ENCODE assay signal across 8 cellular contexts in genomic region chr20:63894358-63895201, GRCh38. TPM values are rescaled to one million over a fixed set of nuclear protein-coding genes. Genes with fewer than 3 reads are reported as not detected.
A peak's percentile ranks its signal among the peaks of the same experiment; 100 is the strongest.
DNase-seq lines count a peak whose midpoint lies in the region; ATAC-seq, FAIRE-seq and TF ChIP-seq lines count a peak whose summit lies in the region.

A gene with protein sequence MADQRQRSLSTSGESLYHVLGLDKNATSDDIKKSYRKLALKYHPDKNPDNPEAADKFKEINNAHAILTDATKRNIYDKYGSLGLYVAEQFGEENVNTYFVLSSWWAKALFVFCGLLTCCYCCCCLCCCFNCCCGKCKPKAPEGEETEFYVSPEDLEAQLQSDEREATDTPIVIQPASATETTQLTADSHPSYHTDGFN (plus strand): TSS chr20:63895126. CDS start chr20:63928346, 33,220 bp downstream.

- H3K23ac ChIP-seq in H1 (ENCODE audit: insufficient read length) (no peak within 1 kb of the TSS), mesendoderm (ENCODE audit: low read length) (peak within 1 kb of the TSS; percentile 89)

- no peak for TF ChIP-seq CTCF in H1 (IDR thresholded peaks at IDR 0.05; ENCODE audit: control extremely low read depth in 1 of 3, insufficient read depth in 1 of 3, low read depth in 1 of 3, low read length in 3 of 3)

- no peaks in the 10 kb centered on the region for H3K9me3 ChIP-seq in NT2/D1 (ENCODE audit: insufficient read depth, low read length)
- H3K9me3 ChIP-seq in H1 (ENCODE audit: insufficient read depth in 2 of 2, low read depth in 1 of 2, low read length in 1 of 2), result no peaks in the 10 kb centered on the region

- H3K4ac ChIP-seq in H1 (replicated peaks; ENCODE audit: insufficient read length, low read depth, low read length), result no peak within 1 kb of the TSS
- H3K4ac ChIP-seq in mesendoderm (ENCODE audit: low read depth, low read length), result peak within 1 kb of the TSS; percentile 88

- CTCF ChIA-PET in H1 (lab: Charles Lee; ENCODE audit: partially characterized antibody), result interaction anchor here (0.8 to 4.5 kb wide), 7 partner anchors 13 to 251 kb away, joined by 3 to 12 read pairs (median 3); no protein-coding TSS in a partner anchor

- H2BK20ac ChIP-seq in H1 (ENCODE audit: low read length), result no peak within 1 kb of the TSS

- H3K36me3 ChIP-seq in NT2/D1 (ENCODE audit: insufficient read depth, insufficient read length, low read length), result peaks cover 48% of the 10 kb centered on the region
- peaks cover 4 to 11% (median 5%) of the 10 kb centered on the region in 4 experiments for H3K36me3 ChIP-seq in H1 (ENCODE audit: control insufficient read depth in 2 of 4, insufficient read depth in 4 of 4, low read length in 3 of 4)
- H3K36me3 ChIP-seq in mesendoderm (ENCODE audit: control insufficient read depth, insufficient read depth, low read length), result peaks cover 5% of the 10 kb centered on the region

- peaks cover 3% of the 10 kb centered on the region; the same call in 1 of the 2 replicates for H3K23me2 ChIP-seq in H1 (ENCODE audit: low read depth, low read length)

- H4K8ac ChIP-seq in H1 (ENCODE audit: extremely low read depth, insufficient read depth, low read length) (peak within 1 kb of the TSS; percentile 40; the same call in 1 of the 2 replicates), mesendoderm (ENCODE audit: low read depth, low read length) (peak within 1 kb of the TSS; percentile 56)

- H3K14ac ChIP-seq in H1 (ENCODE audit: insufficient read length), result no peak within 1 kb of the TSS

- no peak within 1 kb of the TSS for H3K27ac ChIP-seq in H1 (ENCODE audit: low read depth, low read length)
- no peak within 1 kb of the TSS for H3K27ac ChIP-seq in mesendoderm (ENCODE audit: low read depth, low read length)

- H3K4me3 ChIP-seq in NT2/D1 (ENCODE audit: insufficient read length, low read depth), result peak within 1 kb of the TSS; percentile 44
- H3K4me3 ChIP-seq in H1 (ENCODE audit: extremely low read depth in 1 of 4, insufficient read depth in 2 of 4, low read depth in 3 of 4, low read length in 4 of 4), result peak within 1 kb of the TSS; percentile 57 to 85 (median 60)
- H3K4me3 ChIP-seq in mesendoderm (ENCODE audit: low read length), result peak within 1 kb of the TSS; percentile 43

- FAIRE-seq in H1 (lab: Jason Lieb, UNC), result no peak

- peak in 1 of 2 experiments; percentile 45; a peak in 1 of 3 replicates for TF ChIP-seq POLR2A in H1 (IDR thresholded peaks at IDR 0.05; ENCODE audit: control extremely low read depth in 1 of 2, low read depth in 2 of 2, low read length in 2 of 2)

- H3K18ac ChIP-seq in H1 (ENCODE audit: extremely low read depth, low read length), result no peak within 1 kb of the TSS
- H3K18ac ChIP-seq in mesendoderm (ENCODE audit: low read length), result peak within 1 kb of the TSS; percentile 53

- H3K27me3 ChIP-seq in NT2/D1 (ENCODE audit: insufficient read depth, insufficient read length), result no peaks in the 10 kb centered on the region
- no peaks in the 10 kb centered on the region for H3K27me3 ChIP-seq in H1 (replicated peaks in 1 of 4; ENCODE audit: control insufficient read depth in 3 of 4, extremely low read depth in 1 of 4, insufficient read depth in 3 of 4, low read length in 3 of 4)
- no peaks in the 10 kb centered on the region for H3K27me3 ChIP-seq in mesendoderm (ENCODE audit: insufficient read depth, low read length, poor library complexity)

- H3K79me2 ChIP-seq in H1 (ENCODE audit: control insufficient read depth in 1 of 2, insufficient read depth in 2 of 2, low read length in 2 of 2) (peaks cover 3 to 36% of the 10 kb centered on the region in 2 experiments; a peak in 2 of 4 replicates), mesendoderm (ENCODE audit: control insufficient read depth, insufficient read depth, low read length) (peaks cover 18% of the 10 kb centered on the region)

- no peak for TF ChIP-seq RAD21 in H1 (IDR thresholded peaks at IDR 0.05 in 1 of 2, conservative IDR thresholded peaks at IDR 0.05 in 1 of 2; ENCODE audit: low read depth in 2 of 2, low read length in 2 of 2)

- no peak within 1 kb of the TSS for H2AK5ac ChIP-seq in H1 (ENCODE audit: low read depth, low read length)
- H2AK5ac ChIP-seq in mesendoderm (ENCODE audit: low read length), result no peak within 1 kb of the TSS

- ATAC-seq in GM21381 (IDR thresholded peaks at IDR 0.05; ENCODE audit: unreplicated experiment), result peak; percentile 71

- H2AFZ ChIP-seq in H1 (ENCODE audit: low read length), result peak within 1 kb of the TSS; percentile 73; the same call in 1 of the 2 replicates

- DNase-seq in COR-L47 (lab: John Stamatoyannopoulos, UW), result peak; percentile 97
- peak in 73 of 76 experiments; percentile 15 to 95 (median 88) for DNase-seq in HUDEP-2 (lab: John Stamatoyannopoulos, UW; ENCODE audit: unreplicated experiment in 76 of 76)
- DNase-seq in NT2/D1 (ENCODE audit: low read depth, low spot score), result peak; percentile 83
- peak; percentile 83 for DNase-seq in activated CD8-positive, alpha-beta memory T cell treated with anti-CD3 and anti-CD28 coated beads, Interleukin-2, amount 50 U/mL, for 1 hour (ENCODE audit: extremely low read depth)
- DNase-seq in H1 (ENCODE audit: low read depth in 1 of 2, low spot score in 2 of 2), result peak; percentile 78 to 99
- DNase-seq in mesendoderm, result peak; percentile 90
- peak; percentile 85 for DNase-seq in stimulated activated CD8-positive, alpha-beta memory T cell treated with anti-CD3 and anti-CD28 coated beads, Interleukin-12 subunit alpha, Interleukin-12 subunit beta, amount 100 ng/mL, for 24 hours (ENCODE audit: extremely low read depth)

- H4K91ac ChIP-seq in H1 (replicated peaks; ENCODE audit: insufficient read length, low read length), result no peak within 1 kb of the TSS

- H4K20me1 ChIP-seq in H1 (replicated peaks in 1 of 2; ENCODE audit: control insufficient read depth in 1 of 2, insufficient read depth in 2 of 2, low read length in 2 of 2), result peaks cover 10 to 18% of the 10 kb centered on the region in 2 experiments

- H4K5ac ChIP-seq in H1 (ENCODE audit: insufficient read length, low read depth, low read length) (no peak within 1 kb of the TSS), mesendoderm (ENCODE audit: low read length) (no peak within 1 kb of the TSS)

- peak within 1 kb of the TSS; percentile 61 for H3K9ac ChIP-seq in NT2/D1 (ENCODE audit: insufficient read length, low read depth)
- H3K9ac ChIP-seq in H1 (replicated peaks in 1 of 4; ENCODE audit: extremely low read depth in 1 of 4, low read depth in 3 of 4, low read length in 3 of 4), result peak within 1 kb of the TSS; percentile 14 to 71 (median 42); a peak in 6 of 7 replicates
- H3K9ac ChIP-seq in mesendoderm (ENCODE audit: low read length), result peak within 1 kb of the TSS; percentile 66

- H2BK15ac ChIP-seq in H1 (ENCODE audit: low read length), result no peak within 1 kb of the TSS
- H2BK15ac ChIP-seq in mesendoderm (replicated peaks; ENCODE audit: low read depth), result no peak within 1 kb of the TSS

- POLR2A ChIA-PET in H1 (lab: Charles Lee; ENCODE audit: partially characterized antibody), result interaction anchor here (0.8 to 4.5 kb wide), 7 partner anchors 12 to 198 kb away, joined by 3 to 23 read pairs (median 4); partner anchors contain the start of genes TNFRSF6B and TPD52L2

- H2BK120ac ChIP-seq in H1 (replicated peaks; ENCODE audit: low read depth, low read length), result no peak within 1 kb of the TSS
- H2BK120ac ChIP-seq in mesendoderm (ENCODE audit: low read depth, low read length), result no peak within 1 kb of the TSS

- no peak within 1 kb of the TSS for H2BK12ac ChIP-seq in H1 (ENCODE audit: low read depth, low read length)

- no peak within 1 kb of the TSS for H2BK5ac ChIP-seq in H1 (ENCODE audit: low read depth, low read length)
- H2BK5ac ChIP-seq in mesendoderm (ENCODE audit: low read length), result no peak within 1 kb of the TSS

- WGBS in H1 (ENCODE audit: extremely low coverage in 1 of 2, insufficient coverage in 1 of 2, insufficient read length in 1 of 2, insufficient replicate concordance in 2 of 2, low coverage in 1 of 2, low lambda C conversion rate in 2 of 2, missing lambda C conversion rate in 1 of 2), 2 experiments, result 6% methylated on average over 52 of the region's 82 CpGs; no CpG with 5 or more reads in 1 of the 2 experiments
- no CpG with 5 or more reads among the region's 82 CpGs for WGBS in mesendoderm (ENCODE audit: extremely low coverage, insufficient coverage, low lambda C conversion rate)

- no peak within 1 kb of the TSS for H3K56ac ChIP-seq in H1 (replicated peaks; ENCODE audit: insufficient read length, low read depth, low read length)
- H3K56ac ChIP-seq in mesendoderm (ENCODE audit: low read length), result peak within 1 kb of the TSS; percentile 60

- H3K4me2 ChIP-seq in H1 (ENCODE audit: insufficient read depth in 1 of 2, low read depth in 2 of 2, low read length in 2 of 2) (peak within 1 kb of the TSS; percentile 67 to 80), mesendoderm (ENCODE audit: low read length) (peak within 1 kb of the TSS; percentile 96)

- TF ChIP-seq EP300 in H1 (IDR thresholded peaks at IDR 0.05; ENCODE audit: borderline replicate concordance in 1 of 2, low read depth in 2 of 2, low read length in 2 of 2), result no peak; a peak in 1 of 3 replicates

- H3K4me1 ChIP-seq in NT2/D1 (ENCODE audit: insufficient read depth, insufficient read length) (peaks cover 9% of the 10 kb centered on the region), H1 (replicated peaks in 1 of 4; ENCODE audit: control insufficient read depth in 3 of 4, insufficient read depth in 4 of 4, low read length in 3 of 4) (peaks cover 0 to 6% (median 4%) of the 10 kb centered on the region in 4 experiments; a peak in 4 of 7 replicates), mesendoderm (ENCODE audit: control insufficient read depth, low read depth, low read length) (peaks cover 8% of the 10 kb centered on the region)

- H3K79me1 ChIP-seq in H1 (ENCODE audit: low read depth, low read length), result peaks cover 18% of the 10 kb centered on the region; the same call in 1 of the 2 replicates
- H3K79me1 ChIP-seq in mesendoderm (ENCODE audit: low read length), result peaks cover 13% of the 10 kb centered on the region

TF ChIP-seq in H1, 55 proteins besides CTCF, POLR2A, EP300 and RAD21 (continues in another document):
- TF ChIP-seq, protein P1, sequence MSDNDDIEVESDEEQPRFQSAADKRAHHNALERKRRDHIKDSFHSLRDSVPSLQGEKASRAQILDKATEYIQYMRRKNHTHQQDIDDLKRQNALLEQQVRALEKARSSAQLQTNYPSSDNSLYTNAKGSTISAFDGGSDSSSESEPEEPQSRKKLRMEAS (IDR thresholded peaks at IDR 0.05), result peak; percentile 72
- no peak for TF ChIP-seq CBX8 (IDR thresholded peaks at IDR 0.05; ENCODE audit: borderline replicate concordance, low read depth, low read length)

RNA-seq across cellular contexts. Expression of the gene that starts here (rescaled TPM):
- 31.2 and 32.8 TPM in 2 replicates for total RNA-seq in H1 (2021; fragmentation: NEBNext Ultra II Directional; extraction: Animal tissue kit (Norgen Biotek cat#: 25700))
- polyA plus RNA-seq in H1 (2011; rRNA removed), result 19.2 and 25.0 TPM in 2 replicates
- polyA plus RNA-seq in H1 (2011; cell fraction: cytosol; rRNA removed), result 22.5 TPM
- polyA plus RNA-seq in H1 (2011; cell fraction: nucleus; rRNA removed), result 27.7 TPM
- polyA plus RNA-seq in H1 (2012, experiment 1 of 2), result 21.6 to 26.2 TPM (median 23.4 TPM) in 4 replicates
- polyA plus RNA-seq in H1 (2012, experiment 2 of 2), result 21.6 TPM
- 15.5 TPM for polyA plus RNA-seq in H1 (2013, experiment 1 of 2)
- polyA plus RNA-seq in H1 (2013, experiment 2 of 2), result 16.2 TPM
- polyA minus RNA-seq in H1 (2011; rRNA and poly(A)+ RNA removed), result 25.3 and 25.7 TPM in 2 replicates
- polyA minus RNA-seq in H1 (2011; cell fraction: cytosol; rRNA and poly(A)+ RNA removed), result 19.9 TPM
- polyA minus RNA-seq in H1 (2011; cell fraction: nucleus; rRNA and poly(A)+ RNA removed), result 13.3 TPM
- 17.5 TPM for polyA plus RNA-seq in mesendoderm (2013, experiment 1 of 2)
- 17.4 TPM for polyA plus RNA-seq in mesendoderm (2013, experiment 2 of 2)
